ENCODE assay signal across 8 cellular contexts in genomic region chr6:118896339-118897136, GRCh38. TPM values are rescaled to one million over a fixed set of nuclear protein-coding genes. Genes with fewer than 3 reads are reported as not detected.
A peak's percentile ranks its signal among the peaks of the same experiment; 100 is the strongest.
DNase-seq lines count a peak whose midpoint lies in the region; ATAC-seq and TF ChIP-seq lines count a peak whose summit lies in the region.

No MANE protein-coding gene starts in this region.

- H2AFZ ChIP-seq in H9 (ENCODE audit: low read length): no peak overlapping the region

- peaks cover 11 to 29% (median 27%) of the 10 kb centered on the region in 3 experiments for H3K36me3 Mint-ChIP-seq in H9 (ENCODE audit: insufficient read depth in 1 of 3, low read depth in 3 of 3)

- H3K27ac ChIP-seq in cardiac muscle cell: no peak overlapping the region
- peak overlapping the region; percentile 25 for H3K27ac ChIP-seq in H9 (ENCODE audit: insufficient read length, low read depth, low read length)
- peak overlapping the region; percentile 97 for H3K27ac ChIP-seq in VCaP

- H3K4me3 Mint-ChIP-seq in H9: peak overlapping the region; percentile 60 to 93

- H3K27ac Mint-ChIP-seq in H9: peak overlapping the region; percentile 74 to 93 (median 90); a peak in 6 of 7 replicates

- no peak overlapping the region for H3K18ac ChIP-seq in H9 (ENCODE audit: insufficient read length, low read depth, low read length)

- intact Hi-C loops in cardiac septum (cut with DNase I): no loop called here

- no peak overlapping the region for H2BK5ac ChIP-seq in H9 (ENCODE audit: insufficient read length, low read length)

- no peaks in the 10 kb centered on the region for H3K9me3 ChIP-seq in cardiac muscle cell (ENCODE audit: low read depth)
- no peaks in the 10 kb centered on the region for H3K9me3 ChIP-seq in H9 (ENCODE audit: control insufficient read depth, low read depth, low read length)

- H3K79me2 ChIP-seq in H9 (ENCODE audit: insufficient read depth, low read length): peaks cover 31% of the 10 kb centered on the region; the same call in 1 of the 2 replicates

- no peak overlapping the region for H4K5ac ChIP-seq in H9 (ENCODE audit: insufficient read length, low read depth, low read length)

- H3K9me3 Mint-ChIP-seq in H9: 0 out of 5 replicates have a peak, but pooled peaks cover 0 to 2% of the 10 kb centered on the region in 2 experiments

- WGBS in H9 (ENCODE audit: extremely low coverage, insufficient read length, low lambda C conversion rate): no CpG with 5 or more reads among the region's 5 CpGs

- peaks cover 5% of the 10 kb centered on the region for H3K36me3 ChIP-seq in cardiac muscle cell

- H3K79me1 ChIP-seq in H9 (ENCODE audit: insufficient read depth, low read depth, low read length, poor library complexity, severe bottlenecking): no peaks in the 10 kb centered on the region

- DNase-seq in cardiac muscle cell (ENCODE audit: low read depth in 1 of 2, low spot score in 1 of 2): peak; percentile 24 to 62
- DNase-seq in cardiac septum (ENCODE audit: low spot score): no peak
- DNase-seq in H9: no peak
- peak; percentile 5 for DNase-seq in NCI-H1048 (lab: John Stamatoyannopoulos, UW)
- peak; percentile 41 for DNase-seq in hepatic stellate cell (ENCODE audit: low spot score)
- DNase-seq in cortex of kidney (lab: John Stamatoyannopoulos, UW): no peak

- H3K27me3 Mint-ChIP-seq in H9 (ENCODE audit: low read depth): no peaks in the 10 kb centered on the region

- no peaks in the 10 kb centered on the region for H3K23me2 ChIP-seq in H9 (ENCODE audit: insufficient read length, low read depth, low read length, poor library complexity, severe bottlenecking)

- no peak overlapping the region for H3K23ac ChIP-seq in H9 (ENCODE audit: insufficient read length, low read depth, low read length)

- H3K4ac ChIP-seq in H9 (ENCODE audit: low read depth, low read length): no peak overlapping the region

- peaks cover 26% of the 10 kb centered on the region for H3K4me1 ChIP-seq in cardiac muscle cell (ENCODE audit: low read depth)
- H3K4me1 ChIP-seq in H9 (ENCODE audit: insufficient read depth, low read length): peaks cover 3% of the 10 kb centered on the region; the same call in 1 of the 2 replicates

- no peak for ATAC-seq in GM19324 (IDR thresholded peaks at IDR 0.05; ENCODE audit: low FRiP score, unreplicated experiment)

- H2BK12ac ChIP-seq in H9 (ENCODE audit: insufficient read length, low read depth, low read length): no peak overlapping the region

- H2BK15ac ChIP-seq in H9 (ENCODE audit: low read depth, low read length): no peak overlapping the region

- H3K9ac ChIP-seq in H9 (ENCODE audit: extremely low read depth, insufficient read length, low read length): peak overlapping the region; percentile 64

- no peak overlapping the region for H4K8ac ChIP-seq in H9 (replicated peaks; ENCODE audit: insufficient read length, low read depth, low read length)

- H3K4me1 Mint-ChIP-seq in H9: peaks cover 38 to 46% of the 10 kb centered on the region in 2 experiments

- H3T11ph ChIP-seq in H9 (ENCODE audit: low read length): peak overlapping the region; percentile 38

- no peak overlapping the region for H4K91ac ChIP-seq in H9 (ENCODE audit: insufficient read length, low read depth, low read length)

- H3K14ac ChIP-seq in H9 (ENCODE audit: insufficient read depth, low read length): no peak overlapping the region; the same call in 1 of the 2 replicates

- no peak overlapping the region for H2BK20ac ChIP-seq in H9 (ENCODE audit: low read depth, low read length, poor library complexity, severe bottlenecking)

- no peaks in the 10 kb centered on the region for H4K20me1 ChIP-seq in H9 (ENCODE audit: control insufficient read depth, insufficient read depth, insufficient read length)

- TF ChIP-seq CTCF in cardiac muscle cell (IDR thresholded peaks at IDR 0.05; ENCODE audit: low read depth, low read length) (peak; percentile 59), H9 (conservative IDR thresholded peaks at IDR 0.05) (peak; percentile 65), VCaP (conservative IDR thresholded peaks at IDR 0.05) (peak; percentile 71)

- H3K4me3 ChIP-seq in cardiac muscle cell: peak overlapping the region; percentile 57

- H3K27me3 ChIP-seq in cardiac muscle cell (no peaks in the 10 kb centered on the region), H9 (ENCODE audit: insufficient read depth, low read length) (no peaks in the 10 kb centered on the region)

- H2BK120ac ChIP-seq in H9 (ENCODE audit: low read depth, low read length, poor library complexity, severe bottlenecking): no peak overlapping the region

- H3K56ac ChIP-seq in H9 (ENCODE audit: insufficient read length, low read depth, low read length): no peak overlapping the region

- H2AK5ac ChIP-seq in H9 (ENCODE audit: insufficient read length, low read length): no peak overlapping the region

- H3K4me2 ChIP-seq in H9 (ENCODE audit: insufficient read depth, insufficient read length, low read length): peak overlapping the region; percentile 61

RNA-seq across cellular contexts. Expression of gene ASF1A, which starts 2.6 kb away (rescaled TPM):
- total RNA-seq in cardiac muscle cell: 9.3 and 11.6 TPM in 2 replicates
- polyA plus RNA-seq in cardiac muscle cell: 27.9 and 41.2 TPM in 2 replicates
- total RNA-seq in cardiac septum: 18.8 TPM
- 34.4 and 36.5 TPM in 2 replicates for total RNA-seq in H9 (2021)

RNA-seq across cellular contexts. Expression of gene MCM9, which starts 38.4 kb away (rescaled TPM):
- total RNA-seq in cardiac muscle cell (6.4 and 10.1 TPM in 2 replicates), cardiac septum (6.8 TPM), H9 (2021) (18.6 and 19.8 TPM in 2 replicates)
- polyA plus RNA-seq in cardiac muscle cell: 7.0 and 14.0 TPM in 2 replicates

Comparison
In these comparisons a context has a peak if more than half of its experiments do, and no peak if none do; other contexts are left out.
1. DNase-seq: peak in cardiac muscle cell (2 of 2), NCI-H1048 (single experiment) and hepatic stellate cell (single experiment); none in cardiac septum (single experiment), H9 (single experiment) and cortex of kidney (single experiment).
2. Peak in every context shown above with its lines, with median percentiles within 50 percentile points of each other: CTCF ChIP-seq.